In the genomic region with DNA sequence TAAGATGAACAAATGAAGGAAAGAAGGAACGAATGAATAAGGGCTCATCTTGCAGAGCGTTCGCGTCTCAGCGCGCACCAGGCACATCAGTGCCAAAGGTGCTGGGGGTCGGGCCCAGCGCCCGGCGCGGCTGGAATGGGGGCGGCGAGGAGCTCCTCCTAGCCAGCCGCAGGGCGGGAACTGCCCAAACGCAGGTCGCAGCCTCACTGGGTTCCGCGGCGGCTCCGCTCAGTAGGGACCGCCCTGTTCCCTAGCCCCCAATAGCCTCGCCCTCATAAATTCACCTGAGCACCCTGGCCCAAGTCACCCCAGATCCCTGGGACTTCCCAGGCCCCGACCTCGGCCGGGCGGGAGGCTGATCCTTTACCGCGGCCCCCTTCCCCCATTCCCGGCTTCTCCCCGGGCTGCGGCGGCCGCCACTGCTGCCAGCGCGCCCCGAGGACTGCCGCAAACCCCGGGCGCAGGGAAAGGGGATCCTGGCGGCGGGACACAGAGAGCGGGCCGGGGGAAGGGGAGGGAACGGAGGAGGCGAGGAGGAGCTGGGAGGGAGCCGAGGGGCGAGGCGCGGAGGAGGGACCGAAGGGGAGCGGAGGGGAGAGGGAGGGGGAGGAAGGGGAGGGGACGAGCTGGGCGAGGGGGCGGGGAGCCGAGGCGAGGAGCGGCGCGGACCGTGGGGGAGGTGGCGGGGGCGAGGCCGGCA, we compare ENCODE assay signal across 8 cellular contexts. TPM values are rescaled to one million over a fixed set of nuclear protein-coding genes. Genes with fewer than 3 reads are reported as not detected.
DNase-seq lines count a peak whose midpoint lies in the region; ATAC-seq and TF ChIP-seq lines count a peak whose summit lies in the region.

No MANE protein-coding gene starts in this region.

- no peaks in the 10 kb centered on the region for H3K9me3 Mint-ChIP-seq in activated naive CD4-positive, alpha-beta T cell treated with anti-CD3 and anti-CD28 coated beads, Interleukin-2, amount 50 U/mL, for 24 hours

- peaks cover 3% of the 10 kb centered on the region for H3K4me1 Mint-ChIP-seq in activated naive CD4-positive, alpha-beta T cell treated with anti-CD3 and anti-CD28 coated beads, Interleukin-2, amount 50 U/mL, for 24 hours

- peaks cover 10% of the 10 kb centered on the region; the same call in 1 of the 2 replicates for H3K4me1 ChIP-seq in HUES6 (ENCODE audit: control insufficient read depth, insufficient read depth, low read length)
- H3K4me1 ChIP-seq in iPS-20b (ENCODE audit: insufficient read depth, low read length): peaks cover 5% of the 10 kb centered on the region; the same call in 1 of the 2 replicates
- peaks cover 22 to 26% (median 26%) of the 10 kb centered on the region in 4 donors for H3K4me1 ChIP-seq in stomach

- intact Hi-C loops in stomach (cut with DNase I; ENCODE audit: low total_unique reads): no loop called here

- H3K27me3 Mint-ChIP-seq in activated naive CD4-positive, alpha-beta T cell treated with anti-CD3 and anti-CD28 coated beads, Interleukin-2, amount 50 U/mL, for 24 hours: peaks cover 41% of the 10 kb centered on the region

- H3K9me3 ChIP-seq in HUES6 (ENCODE audit: control insufficient read depth, insufficient read depth, low read depth, low read length) (no peaks in the 10 kb centered on the region), iPS-20b (ENCODE audit: insufficient read depth, low read depth, low read length) (no peaks in the 10 kb centered on the region; the same call in 1 of the 2 replicates), stomach (no peaks in the 10 kb centered on the region)

- H3K36me3 Mint-ChIP-seq in activated naive CD4-positive, alpha-beta T cell treated with anti-CD3 and anti-CD28 coated beads, Interleukin-2, amount 50 U/mL, for 24 hours: no peaks in the 10 kb centered on the region

- no peak for TF ChIP-seq CTCF in stomach (IDR thresholded peaks at IDR 0.05)

- ATAC-seq in GM21423 (IDR thresholded peaks at IDR 0.05; ENCODE audit: unreplicated experiment): no peak
- no peak for ATAC-seq in HG03039 (IDR thresholded peaks at IDR 0.05; ENCODE audit: unreplicated experiment)

- TF ChIP-seq POLR2A in stomach (IDR thresholded peaks at IDR 0.05): no peak

- H3K27ac ChIP-seq in HUES6 (ENCODE audit: low read depth, low read length) (no peak overlapping the region), iPS-20b (ENCODE audit: low read length) (no peak overlapping the region), stomach (no peak overlapping the region)

- peaks cover 81% of the 10 kb centered on the region for H3K27me3 ChIP-seq in HUES6 (ENCODE audit: control insufficient read depth, insufficient read depth, low read length)
- peaks cover 75% of the 10 kb centered on the region for H3K27me3 ChIP-seq in iPS-20b (ENCODE audit: insufficient read depth, low read length)
- H3K27me3 ChIP-seq in stomach: peaks cover 13 to 98% (median 65%) of the 10 kb centered on the region in 3 donors

- H3K27ac Mint-ChIP-seq in activated naive CD4-positive, alpha-beta T cell treated with anti-CD3 and anti-CD28 coated beads, Interleukin-2, amount 50 U/mL, for 24 hours: no peak overlapping the region

- H3K9ac ChIP-seq in HUES6 (ENCODE audit: low read length) (peak overlapping the region; percentile 23), iPS-20b (ENCODE audit: low read depth, low read length) (peak overlapping the region; percentile 37; the same call in 1 of the 2 replicates)

- H3K36me3 ChIP-seq in HUES6 (ENCODE audit: control insufficient read depth, insufficient read depth, low read length) (no peaks in the 10 kb centered on the region), iPS-20b (ENCODE audit: insufficient read depth, low read depth, low read length) (no peaks in the 10 kb centered on the region), stomach (no peaks in the 10 kb centered on the region)

- H3K4me3 Mint-ChIP-seq in activated naive CD4-positive, alpha-beta T cell treated with anti-CD3 and anti-CD28 coated beads, Interleukin-2, amount 50 U/mL, for 24 hours: peak overlapping the region; percentile 83

- H3K4me3 ChIP-seq in HUES6 (ENCODE audit: low read depth, low read length): peak overlapping the region; percentile 71
- peak overlapping the region; percentile 80 for H3K4me3 ChIP-seq in iPS-20b (ENCODE audit: low read length)
- H3K4me3 ChIP-seq in stomach: peak overlapping the region; percentile 45 to 64 (median 52)

- no peak for TF ChIP-seq EP300 in stomach (IDR thresholded peaks at IDR 0.05)

- WGBS in stomach, 5 donors: 1 to 2% (median 1%) methylated on average over 30 to 64 of the region's 64 CpGs

- DNase-seq in Ammon's horn (ENCODE audit: low spot score) (peak; percentile 47), stomach (no peak), MV-4-11 (lab: John Stamatoyannopoulos, UW) (no peak)

RNA-seq across cellular contexts. Expression of a gene that starts 0.4 kb away (rescaled TPM):
- total RNA-seq in stomach: not detected
- polyA plus RNA-seq in stomach: not detected
